1 cellular context compared by ENCODE assay signal in the genomic region with DNA sequence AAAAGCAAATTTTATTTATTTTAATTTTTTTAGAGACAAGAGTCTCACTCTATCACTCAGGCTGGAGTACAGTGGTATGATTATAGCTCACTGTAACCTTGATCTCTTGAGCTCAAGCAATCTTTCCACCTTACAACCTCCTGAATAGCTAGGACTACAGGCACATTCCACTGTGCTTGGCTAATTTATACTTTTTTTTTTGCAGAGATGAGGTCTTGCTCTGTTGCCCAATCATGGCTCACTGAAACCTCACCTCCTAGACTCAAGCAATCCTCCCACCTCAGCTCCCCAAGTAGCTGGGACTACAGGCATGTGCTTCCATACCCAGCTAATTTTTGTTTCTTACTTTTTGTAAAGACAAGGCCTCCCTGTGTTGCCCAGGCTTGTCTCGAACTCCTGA.
TF ChIP-seq lines count a peak whose summit lies in the region.

No MANE protein-coding gene starts in this region.

TF ChIP-seq in HepG2, 621 proteins besides CTCF, POLR2A, EP300 and RAD21 (continues in another document):
- TF ChIP-seq SMARCE1 (IDR thresholded peaks at IDR 0.05; ENCODE audit: borderline replicate concordance) (no peak), ZNF362 (CRISPR knock-in tag; IDR thresholded peaks at IDR 0.05; ENCODE audit: borderline replicate concordance) (peak; percentile 91), SOX5 (CRISPR knock-in tag; IDR thresholded peaks at IDR 0.05; ENCODE audit: borderline replicate concordance) (peak; percentile 33; the same call in 1 of the 2 replicates), ZNF292 (CRISPR knock-in tag; IDR thresholded peaks at IDR 0.05; ENCODE audit: borderline replicate concordance, low read depth) (peak; percentile 36; the same call in 1 of the 2 replicates), TEAD3 (CRISPR knock-in tag; optimal IDR thresholded peaks at IDR 0.05; ENCODE audit: borderline replicate concordance) (peak; percentile 83), SALL1 (CRISPR knock-in tag; IDR thresholded peaks at IDR 0.05) (peak; percentile 41), JUN (CRISPR knock-in tag; IDR thresholded peaks at IDR 0.05) (peak; percentile 79), ZNF784 (CRISPR knock-in tag; IDR thresholded peaks at IDR 0.05; ENCODE audit: borderline replicate concordance) (no peak), ZNF614 (CRISPR knock-in tag; IDR thresholded peaks at IDR 0.05; ENCODE audit: borderline replicate concordance) (0 out of 2 replicates have a peak, but pooled peaks have one; percentile 48), HNF4A (CRISPR knock-in tag; IDR thresholded peaks at IDR 0.05) (peak; percentile 73), ZFP1 (CRISPR knock-in tag; IDR thresholded peaks at IDR 0.05) (peak; percentile 76; the same call in 1 of the 2 replicates), ZKSCAN5 (CRISPR knock-in tag; IDR thresholded peaks at IDR 0.05) (peak; percentile 75), MIXL1 (CRISPR knock-in tag; IDR thresholded peaks at IDR 0.05) (peak; percentile 62; the same call in 1 of the 2 replicates), E2F1 (CRISPR knock-in tag; IDR thresholded peaks at IDR 0.05) (no peak), ZNF687 (CRISPR knock-in tag; IDR thresholded peaks at IDR 0.05) (no peak), SOX13 (IDR thresholded peaks at IDR 0.05) (no peak), SOX13 (CRISPR knock-in tag; conservative IDR thresholded peaks at IDR 0.05 in 1 of 2, IDR thresholded peaks at IDR 0.05 in 1 of 2) (peak in 1 of 2 experiments; percentile 39; a peak in 1 of 4 replicates), ARID3A (IDR thresholded peaks at IDR 0.05; ENCODE audit: low read depth, low read length) (peak; percentile 49; the same call in 1 of the 2 replicates), TMF1 (CRISPR knock-in tag; IDR thresholded peaks at IDR 0.05; ENCODE audit: low read depth) (no peak), PHF20 (CRISPR knock-in tag; IDR thresholded peaks at IDR 0.05) (no peak), ATF7 (IDR thresholded peaks at IDR 0.05) (peak; percentile 40; the same call in 1 of the 2 replicates), ATF7 (CRISPR knock-in tag; IDR thresholded peaks at IDR 0.05) (peak; percentile 37; the same call in 1 of the 2 replicates), SAP130 (CRISPR knock-in tag; IDR thresholded peaks at IDR 0.05; ENCODE audit: low read depth) (0 out of 2 replicates have a peak, but pooled peaks have one; percentile 18), AKNA (CRISPR knock-in tag; IDR thresholded peaks at IDR 0.05; ENCODE audit: borderline replicate concordance) (no peak), NR2F1 (CRISPR knock-in tag; IDR thresholded peaks at IDR 0.05) (0 out of 4 replicates have a peak, but pooled peaks of 1 of the 2 experiments have one; percentile 52), ATF2 (CRISPR knock-in tag; IDR thresholded peaks at IDR 0.05) (peak; percentile 53; the same call in 1 of the 2 replicates), CEBPB (IDR thresholded peaks at IDR 0.05; ENCODE audit: borderline replicate concordance, low read depth, low read length) (peak; percentile 92)
- TF ChIP-seq, protein P1, sequence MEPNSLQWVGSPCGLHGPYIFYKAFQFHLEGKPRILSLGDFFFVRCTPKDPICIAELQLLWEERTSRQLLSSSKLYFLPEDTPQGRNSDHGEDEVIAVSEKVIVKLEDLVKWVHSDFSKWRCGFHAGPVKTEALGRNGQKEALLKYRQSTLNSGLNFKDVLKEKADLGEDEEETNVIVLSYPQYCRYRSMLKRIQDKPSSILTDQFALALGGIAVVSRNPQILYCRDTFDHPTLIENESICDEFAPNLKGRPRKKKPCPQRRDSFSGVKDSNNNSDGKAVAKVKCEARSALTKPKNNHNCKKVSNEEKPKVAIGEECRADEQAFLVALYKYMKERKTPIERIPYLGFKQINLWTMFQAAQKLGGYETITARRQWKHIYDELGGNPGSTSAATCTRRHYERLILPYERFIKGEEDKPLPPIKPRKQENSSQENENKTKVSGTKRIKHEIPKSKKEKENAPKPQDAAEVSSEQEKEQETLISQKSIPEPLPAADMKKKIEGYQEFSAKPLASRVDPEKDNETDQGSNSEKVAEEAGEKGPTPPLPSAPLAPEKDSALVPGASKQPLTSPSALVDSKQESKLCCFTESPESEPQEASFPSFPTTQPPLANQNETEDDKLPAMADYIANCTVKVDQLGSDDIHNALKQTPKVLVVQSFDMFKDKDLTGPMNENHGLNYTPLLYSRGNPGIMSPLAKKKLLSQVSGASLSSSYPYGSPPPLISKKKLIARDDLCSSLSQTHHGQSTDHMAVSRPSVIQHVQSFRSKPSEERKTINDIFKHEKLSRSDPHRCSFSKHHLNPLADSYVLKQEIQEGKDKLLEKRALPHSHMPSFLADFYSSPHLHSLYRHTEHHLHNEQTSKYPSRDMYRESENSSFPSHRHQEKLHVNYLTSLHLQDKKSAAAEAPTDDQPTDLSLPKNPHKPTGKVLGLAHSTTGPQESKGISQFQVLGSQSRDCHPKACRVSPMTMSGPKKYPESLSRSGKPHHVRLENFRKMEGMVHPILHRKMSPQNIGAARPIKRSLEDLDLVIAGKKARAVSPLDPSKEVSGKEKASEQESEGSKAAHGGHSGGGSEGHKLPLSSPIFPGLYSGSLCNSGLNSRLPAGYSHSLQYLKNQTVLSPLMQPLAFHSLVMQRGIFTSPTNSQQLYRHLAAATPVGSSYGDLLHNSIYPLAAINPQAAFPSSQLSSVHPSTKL (CRISPR knock-in tag; IDR thresholded peaks at IDR 0.05), result peak; percentile 59; the same call in 1 of the 2 replicates
